ENCODE assay signal across 3 cellular contexts in genomic region chr11:2207773-2208621, GRCh38.
TF ChIP-seq lines count a peak whose summit lies in the region.

No MANE protein-coding gene starts in this region.

TF ChIP-seq in SK-N-SH, 30 proteins besides CTCF, POLR2A, EP300 and RAD21 (continued from another document and continues in another):
- TF ChIP-seq REST (IDR thresholded peaks at IDR 0.05; ENCODE audit: low read depth, low read length) (no peak), RXRA (IDR thresholded peaks at IDR 0.05; ENCODE audit: borderline replicate concordance, low read depth) (no peak), NRF1 (IDR thresholded peaks at IDR 0.05; ENCODE audit: low read depth, low read length) (no peak), RCOR1 (IDR thresholded peaks at IDR 0.05; ENCODE audit: low read length) (no peak), USF2 (IDR thresholded peaks at IDR 0.05; ENCODE audit: borderline replicate concordance, low read depth, low read length) (no peak), FOXM1 (IDR thresholded peaks at IDR 0.05; ENCODE audit: low read depth) (no peak), JUND (IDR thresholded peaks at IDR 0.05) (no peak)
- TF ChIP-seq, protein P1, sequence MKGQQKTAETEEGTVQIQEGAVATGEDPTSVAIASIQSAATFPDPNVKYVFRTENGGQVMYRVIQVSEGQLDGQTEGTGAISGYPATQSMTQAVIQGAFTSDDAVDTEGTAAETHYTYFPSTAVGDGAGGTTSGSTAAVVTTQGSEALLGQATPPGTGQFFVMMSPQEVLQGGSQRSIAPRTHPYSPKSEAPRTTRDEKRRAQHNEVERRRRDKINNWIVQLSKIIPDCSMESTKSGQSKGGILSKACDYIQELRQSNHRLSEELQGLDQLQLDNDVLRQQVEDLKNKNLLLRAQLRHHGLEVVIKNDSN (IDR thresholded peaks at IDR 0.05; ENCODE audit: borderline replicate concordance, low read depth) = no peak
- TF ChIP-seq, protein P2, sequence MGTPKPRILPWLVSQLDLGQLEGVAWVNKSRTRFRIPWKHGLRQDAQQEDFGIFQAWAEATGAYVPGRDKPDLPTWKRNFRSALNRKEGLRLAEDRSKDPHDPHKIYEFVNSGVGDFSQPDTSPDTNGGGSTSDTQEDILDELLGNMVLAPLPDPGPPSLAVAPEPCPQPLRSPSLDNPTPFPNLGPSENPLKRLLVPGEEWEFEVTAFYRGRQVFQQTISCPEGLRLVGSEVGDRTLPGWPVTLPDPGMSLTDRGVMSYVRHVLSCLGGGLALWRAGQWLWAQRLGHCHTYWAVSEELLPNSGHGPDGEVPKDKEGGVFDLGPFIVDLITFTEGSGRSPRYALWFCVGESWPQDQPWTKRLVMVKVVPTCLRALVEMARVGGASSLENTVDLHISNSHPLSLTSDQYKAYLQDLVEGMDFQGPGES (IDR thresholded peaks at IDR 0.05; ENCODE audit: low read depth, low read length) = no peak
- TF ChIP-seq, protein P3, sequence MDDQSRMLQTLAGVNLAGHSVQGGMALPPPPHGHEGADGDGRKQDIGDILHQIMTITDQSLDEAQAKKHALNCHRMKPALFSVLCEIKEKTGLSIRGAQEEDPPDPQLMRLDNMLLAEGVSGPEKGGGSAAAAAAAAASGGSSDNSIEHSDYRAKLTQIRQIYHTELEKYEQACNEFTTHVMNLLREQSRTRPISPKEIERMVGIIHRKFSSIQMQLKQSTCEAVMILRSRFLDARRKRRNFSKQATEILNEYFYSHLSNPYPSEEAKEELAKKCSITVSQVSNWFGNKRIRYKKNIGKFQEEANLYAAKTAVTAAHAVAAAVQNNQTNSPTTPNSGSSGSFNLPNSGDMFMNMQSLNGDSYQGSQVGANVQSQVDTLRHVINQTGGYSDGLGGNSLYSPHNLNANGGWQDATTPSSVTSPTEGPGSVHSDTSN (IDR thresholded peaks at IDR 0.05) = no peak

TF ChIP-seq in SK-N-SH treated with all-trans-retinoic acid at 6 μM for 48 hours, 23 proteins besides CTCF, POLR2A, EP300 and RAD21 (continued from another document):
- TF ChIP-seq, protein P4, sequence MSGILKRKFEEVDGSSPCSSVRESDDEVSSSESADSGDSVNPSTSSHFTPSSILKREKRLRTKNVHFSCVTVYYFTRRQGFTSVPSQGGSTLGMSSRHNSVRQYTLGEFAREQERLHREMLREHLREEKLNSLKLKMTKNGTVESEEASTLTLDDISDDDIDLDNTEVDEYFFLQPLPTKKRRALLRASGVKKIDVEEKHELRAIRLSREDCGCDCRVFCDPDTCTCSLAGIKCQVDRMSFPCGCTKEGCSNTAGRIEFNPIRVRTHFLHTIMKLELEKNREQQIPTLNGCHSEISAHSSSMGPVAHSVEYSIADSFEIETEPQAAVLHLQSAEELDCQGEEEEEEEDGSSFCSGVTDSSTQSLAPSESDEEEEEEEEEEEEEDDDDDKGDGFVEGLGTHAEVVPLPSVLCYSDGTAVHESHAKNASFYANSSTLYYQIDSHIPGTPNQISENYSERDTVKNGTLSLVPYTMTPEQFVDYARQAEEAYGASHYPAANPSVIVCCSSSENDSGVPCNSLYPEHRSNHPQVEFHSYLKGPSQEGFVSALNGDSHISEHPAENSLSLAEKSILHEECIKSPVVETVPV (CRISPR knock-in tag; IDR thresholded peaks at IDR 0.05) = no peak
- no peak for TF ChIP-seq TSHZ2 (CRISPR knock-in tag; IDR thresholded peaks at IDR 0.05)
- no peak for TF ChIP-seq BACH2 (CRISPR knock-in tag; IDR thresholded peaks at IDR 0.05; ENCODE audit: borderline replicate concordance)
- TF ChIP-seq ZFP3 (CRISPR knock-in tag; IDR thresholded peaks at IDR 0.05) = no peak
- no peak for TF ChIP-seq OSR1 (CRISPR knock-in tag; IDR thresholded peaks at IDR 0.05)
- TF ChIP-seq, protein P5, sequence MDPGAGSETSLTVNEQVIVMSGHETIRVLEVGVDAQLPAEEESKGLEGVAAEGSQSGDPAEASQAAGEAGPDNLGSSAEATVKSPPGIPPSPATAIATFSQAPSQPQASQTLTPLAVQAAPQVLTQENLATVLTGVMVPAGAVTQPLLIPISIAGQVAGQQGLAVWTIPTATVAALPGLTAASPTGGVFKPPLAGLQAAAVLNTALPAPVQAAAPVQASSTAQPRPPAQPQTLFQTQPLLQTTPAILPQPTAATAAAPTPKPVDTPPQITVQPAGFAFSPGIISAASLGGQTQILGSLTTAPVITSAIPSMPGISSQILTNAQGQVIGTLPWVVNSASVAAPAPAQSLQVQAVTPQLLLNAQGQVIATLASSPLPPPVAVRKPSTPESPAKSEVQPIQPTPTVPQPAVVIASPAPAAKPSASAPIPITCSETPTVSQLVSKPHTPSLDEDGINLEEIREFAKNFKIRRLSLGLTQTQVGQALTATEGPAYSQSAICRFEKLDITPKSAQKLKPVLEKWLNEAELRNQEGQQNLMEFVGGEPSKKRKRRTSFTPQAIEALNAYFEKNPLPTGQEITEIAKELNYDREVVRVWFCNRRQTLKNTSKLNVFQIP (CRISPR knock-in tag; IDR thresholded peaks at IDR 0.05; ENCODE audit: borderline replicate concordance, low read depth) = no peak
- no peak for TF ChIP-seq PPARA (CRISPR knock-in tag; IDR thresholded peaks at IDR 0.05; ENCODE audit: borderline replicate concordance)
- no peak for TF ChIP-seq ZC3H10 (CRISPR knock-in tag; IDR thresholded peaks at IDR 0.05)
- TF ChIP-seq ARNTL (CRISPR knock-in tag; IDR thresholded peaks at IDR 0.05; ENCODE audit: borderline replicate concordance, low read depth) = no peak

TF ChIP-seq in WTC11, 78 proteins besides CTCF, POLR2A, EP300 and RAD21 (continued from another document):
- TF ChIP-seq, protein P6, sequence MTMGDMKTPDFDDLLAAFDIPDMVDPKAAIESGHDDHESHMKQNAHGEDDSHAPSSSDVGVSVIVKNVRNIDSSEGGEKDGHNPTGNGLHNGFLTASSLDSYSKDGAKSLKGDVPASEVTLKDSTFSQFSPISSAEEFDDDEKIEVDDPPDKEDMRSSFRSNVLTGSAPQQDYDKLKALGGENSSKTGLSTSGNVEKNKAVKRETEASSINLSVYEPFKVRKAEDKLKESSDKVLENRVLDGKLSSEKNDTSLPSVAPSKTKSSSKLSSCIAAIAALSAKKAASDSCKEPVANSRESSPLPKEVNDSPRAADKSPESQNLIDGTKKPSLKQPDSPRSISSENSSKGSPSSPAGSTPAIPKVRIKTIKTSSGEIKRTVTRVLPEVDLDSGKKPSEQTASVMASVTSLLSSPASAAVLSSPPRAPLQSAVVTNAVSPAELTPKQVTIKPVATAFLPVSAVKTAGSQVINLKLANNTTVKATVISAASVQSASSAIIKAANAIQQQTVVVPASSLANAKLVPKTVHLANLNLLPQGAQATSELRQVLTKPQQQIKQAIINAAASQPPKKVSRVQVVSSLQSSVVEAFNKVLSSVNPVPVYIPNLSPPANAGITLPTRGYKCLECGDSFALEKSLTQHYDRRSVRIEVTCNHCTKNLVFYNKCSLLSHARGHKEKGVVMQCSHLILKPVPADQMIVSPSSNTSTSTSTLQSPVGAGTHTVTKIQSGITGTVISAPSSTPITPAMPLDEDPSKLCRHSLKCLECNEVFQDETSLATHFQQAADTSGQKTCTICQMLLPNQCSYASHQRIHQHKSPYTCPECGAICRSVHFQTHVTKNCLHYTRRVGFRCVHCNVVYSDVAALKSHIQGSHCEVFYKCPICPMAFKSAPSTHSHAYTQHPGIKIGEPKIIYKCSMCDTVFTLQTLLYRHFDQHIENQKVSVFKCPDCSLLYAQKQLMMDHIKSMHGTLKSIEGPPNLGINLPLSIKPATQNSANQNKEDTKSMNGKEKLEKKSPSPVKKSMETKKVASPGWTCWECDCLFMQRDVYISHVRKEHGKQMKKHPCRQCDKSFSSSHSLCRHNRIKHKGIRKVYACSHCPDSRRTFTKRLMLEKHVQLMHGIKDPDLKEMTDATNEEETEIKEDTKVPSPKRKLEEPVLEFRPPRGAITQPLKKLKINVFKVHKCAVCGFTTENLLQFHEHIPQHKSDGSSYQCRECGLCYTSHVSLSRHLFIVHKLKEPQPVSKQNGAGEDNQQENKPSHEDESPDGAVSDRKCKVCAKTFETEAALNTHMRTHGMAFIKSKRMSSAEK (CRISPR knock-in tag; IDR thresholded peaks at IDR 0.05; ENCODE audit: borderline replicate concordance) = no peak
- TF ChIP-seq ZMAT4 (CRISPR knock-in tag; IDR thresholded peaks at IDR 0.05) = no peak
- TF ChIP-seq, protein P7, sequence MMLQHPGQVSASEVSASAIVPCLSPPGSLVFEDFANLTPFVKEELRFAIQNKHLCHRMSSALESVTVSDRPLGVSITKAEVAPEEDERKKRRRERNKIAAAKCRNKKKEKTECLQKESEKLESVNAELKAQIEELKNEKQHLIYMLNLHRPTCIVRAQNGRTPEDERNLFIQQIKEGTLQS (CRISPR knock-in tag; conservative IDR thresholded peaks at IDR 0.05) = no peak
- TF ChIP-seq MYBL2 (CRISPR knock-in tag; IDR thresholded peaks at IDR 0.05) = no peak
- TF ChIP-seq, protein P8, sequence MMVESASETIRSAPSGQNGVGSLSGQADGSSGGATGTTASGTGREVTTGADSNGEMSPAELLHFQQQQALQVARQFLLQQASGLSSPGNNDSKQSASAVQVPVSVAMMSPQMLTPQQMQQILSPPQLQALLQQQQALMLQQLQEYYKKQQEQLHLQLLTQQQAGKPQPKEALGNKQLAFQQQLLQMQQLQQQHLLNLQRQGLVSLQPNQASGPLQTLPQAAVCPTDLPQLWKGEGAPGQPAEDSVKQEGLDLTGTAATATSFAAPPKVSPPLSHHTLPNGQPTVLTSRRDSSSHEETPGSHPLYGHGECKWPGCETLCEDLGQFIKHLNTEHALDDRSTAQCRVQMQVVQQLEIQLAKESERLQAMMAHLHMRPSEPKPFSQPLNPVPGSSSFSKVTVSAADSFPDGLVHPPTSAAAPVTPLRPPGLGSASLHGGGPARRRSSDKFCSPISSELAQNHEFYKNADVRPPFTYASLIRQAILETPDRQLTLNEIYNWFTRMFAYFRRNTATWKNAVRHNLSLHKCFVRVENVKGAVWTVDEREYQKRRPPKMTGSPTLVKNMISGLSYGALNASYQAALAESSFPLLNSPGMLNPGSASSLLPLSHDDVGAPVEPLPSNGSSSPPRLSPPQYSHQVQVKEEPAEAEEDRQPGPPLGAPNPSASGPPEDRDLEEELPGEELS (CRISPR knock-in tag; IDR thresholded peaks at IDR 0.05) = no peak
- TF ChIP-seq NFATC4 (CRISPR knock-in tag; IDR thresholded peaks at IDR 0.05) = no peak
- no peak for TF ChIP-seq ATF2 (CRISPR knock-in tag; IDR thresholded peaks at IDR 0.05; ENCODE audit: borderline replicate concordance, low read depth)
